Comparison of ENCODE assay signal across 17 cellular contexts in genomic region chr15:59360305-59360704, GRCh38. TPM values are rescaled to one million over a fixed set of nuclear protein-coding genes. Genes with fewer than 3 reads are reported as not detected.
DNase-seq lines count a peak whose midpoint lies in the region; ATAC-seq, FAIRE-seq and TF ChIP-seq lines count a peak whose summit lies in the region.
"Had no signal": no experiment of that assay in that cellular context is flagged by ENCODE, and none has a peak within 500 bp of the region (broad histone marks: within the 10 kb centered on the region; RNA-seq: fewer than 3 reads in every experiment).

No MANE protein-coding gene starts in this region.

- no peaks in the 10 kb centered on the region for H3K36me3 ChIP-seq in A673 (ENCODE audit: insufficient read depth, low read length, poor library complexity, severe bottlenecking)
- no peaks in the 10 kb centered on the region for H3K36me3 ChIP-seq in CD4-positive, alpha-beta memory T cell (ENCODE audit: insufficient read depth, low read length)

- peaks cover 0 to under 1% (median 0%) of the 10 kb centered on the region in 4 donors for H3K4me1 Mint-ChIP-seq in CD4-positive, alpha-beta memory T cell

- H3K36me3 Mint-ChIP-seq in CD4-positive, alpha-beta memory T cell, result no peaks in the 10 kb centered on the region

- intact Hi-C loops in A673 (cut with micrococcal nuclease; ENCODE audit: unreplicated experiment), result no loop called here
- intact Hi-C loops in CD4-positive, alpha-beta memory T cell (cut with micrococcal nuclease), result no loop called here

- H3K9me3 ChIP-seq in A673 (ENCODE audit: low read depth, low read length, poor library complexity, severe bottlenecking), result no peaks in the 10 kb centered on the region
- H3K9me3 ChIP-seq in CD4-positive, alpha-beta memory T cell (ENCODE audit: control insufficient read depth in 1 of 2, low read length in 2 of 2), result no peaks in the 10 kb centered on the region

- no peak overlapping the region for H3K4me3 Mint-ChIP-seq in CD4-positive, alpha-beta memory T cell
- H3K4me3 Mint-ChIP-seq: central memory CD8-positive, alpha-beta T cell had no signal

- no TSS peak for BruUV-seq in A673 (replicated peaks; lab: Mats Ljungman, UMichigan)

- ATAC-seq in foreskin keratinocyte (no peak), GM21390 (IDR thresholded peaks at IDR 0.05; ENCODE audit: unreplicated experiment) (no peak)

- H3K4me3 ChIP-seq in A673 (ENCODE audit: low read depth, low read length, poor library complexity, severe bottlenecking) (no peak overlapping the region), WI38 (ENCODE audit: low read depth, low read length) (no peak overlapping the region)
- H3K4me3 ChIP-seq in CD4-positive, alpha-beta memory T cell (ENCODE audit: low read length in 2 of 2), result no peak overlapping the region
- H3K4me3 ChIP-seq: lung had no signal

- no peaks in the 10 kb centered on the region for H3K4me1 ChIP-seq in A673 (ENCODE audit: insufficient read depth, low read length, poor library complexity, severe bottlenecking)
- peaks cover 12% of the 10 kb centered on the region for H3K4me1 ChIP-seq in foreskin keratinocyte
- no peaks in the 10 kb centered on the region for H3K4me1 ChIP-seq in CD4-positive, alpha-beta memory T cell (ENCODE audit: insufficient read depth, low read length)

- H3K27me3 Mint-ChIP-seq in CD4-positive, alpha-beta memory T cell, result peaks cover 4 to 20% of the 10 kb centered on the region in 2 donors

- DNase-seq in A673 (ENCODE audit: low spot score) (no peak), GM12892 (ENCODE audit: insufficient read length) (no peak), foreskin keratinocyte (no peak), H4 (ENCODE audit: low spot score) (no peak), putamen (ENCODE audit: low spot score) (no peak)
- no peak for DNase-seq in CD4-positive, alpha-beta memory T cell
- DNase-seq: activated CD4-positive, alpha-beta T cell treated with anti-CD3 and anti-CD28 coated beads, Interleukin-2, amount 50 U/mL, for 48 hours; activated gamma-delta T cell treated with Interleukin-2 at 50 U/mL for 16 hours; DMS79 treated with DMSO at 0.1 percent for 48 hours; NCI-H1436 treated with DMSO at 0.1 percent for 48 hours; NCI-H510A treated with DMSO at 0.1 percent for 48 hours; T-helper 9 cell had no signal

- peak; percentile 76 for FAIRE-seq in GM12892 (lab: Jason Lieb, UNC)

- no peak overlapping the region for H3K27ac ChIP-seq in A673 (ENCODE audit: low read depth, low read length, poor library complexity, severe bottlenecking)
- no peak overlapping the region for H3K27ac ChIP-seq in foreskin keratinocyte
- no peak overlapping the region for H3K27ac ChIP-seq in CD4-positive, alpha-beta memory T cell (ENCODE audit: low read depth, low read length)
- H3K27ac ChIP-seq: epithelial cell of prostate had no signal

- H3K27me3 ChIP-seq in A673 (replicated peaks; ENCODE audit: insufficient read depth, low read depth, low read length, poor library complexity), result no peaks in the 10 kb centered on the region
- H3K27me3 ChIP-seq in foreskin keratinocyte, result no peaks in the 10 kb centered on the region
- H3K27me3 ChIP-seq in CD4-positive, alpha-beta memory T cell (ENCODE audit: insufficient read depth, low read length), result no peaks in the 10 kb centered on the region

- CTCF ChIA-PET in A673 (lab: Charles Lee), result interaction anchor here (0.6 kb wide), 1 partner anchor 41 kb away, joined by 15 read pairs; no protein-coding TSS in a partner anchor
- CTCF ChIA-PET in CD4-positive, alpha-beta memory T cell (lab: Charles Lee; ENCODE audit: partially characterized antibody), result no interaction called here

- TF ChIP-seq POLR2A in GM12892 (IDR thresholded peaks at IDR 0.05; ENCODE audit: low read depth, low read length), result no peak

- POLR2A ChIA-PET in A673 (lab: Charles Lee; ENCODE audit: low non-redundant PET), result no interaction called here
- POLR2A ChIA-PET in CD4-positive, alpha-beta memory T cell (lab: Charles Lee; ENCODE audit: partially characterized antibody), result no interaction called here

- H3K27ac Mint-ChIP-seq in CD4-positive, alpha-beta memory T cell, result no peak overlapping the region

- peaks cover 0 to 2% (median 0%) of the 10 kb centered on the region in 8 donors for H3K9me3 Mint-ChIP-seq in CD4-positive, alpha-beta memory T cell
- H3K9me3 Mint-ChIP-seq: central memory CD8-positive, alpha-beta T cell had no signal

- TF ChIP-seq CTCF in A673 (conservative IDR thresholded peaks at IDR 0.05; ENCODE audit: low read depth, low read length) (peak; percentile 21; the same call in 1 of the 2 replicates), WI38 (IDR thresholded peaks at IDR 0.05; ENCODE audit: low read depth, low read length) (peak; percentile 30; the same call in 1 of the 2 replicates), foreskin keratinocyte (conservative IDR thresholded peaks at IDR 0.05) (peak; percentile 20)

RNA-seq across cellular contexts. Expression of gene MYO1E, which starts 12.4 kb away (rescaled TPM):
- total RNA-seq in A673 (2021) (7.9 and 10.6 TPM in 2 replicates), foreskin keratinocyte (132 and 159 TPM in 2 replicates)
- polyA plus RNA-seq in GM12892 (2012; ENCODE audit: missing spikeins), result 102 TPM
- 71.0 and 71.1 TPM in 2 replicates for polyA plus RNA-seq in foreskin keratinocyte
- 9.2 and 18.4 TPM in 2 replicates for total RNA-seq in H4 (2014; rRNA removed; shearing (Covaris generic))
- total RNA-seq in CD4-positive, alpha-beta memory T cell, result 1 to 10 TPM; 2.1 to 4.6 TPM
- not detected for polyA plus RNA-seq in CD4-positive, alpha-beta memory T cell
